Comparison of ENCODE assay signal across 8 cellular contexts in the genomic region with DNA sequence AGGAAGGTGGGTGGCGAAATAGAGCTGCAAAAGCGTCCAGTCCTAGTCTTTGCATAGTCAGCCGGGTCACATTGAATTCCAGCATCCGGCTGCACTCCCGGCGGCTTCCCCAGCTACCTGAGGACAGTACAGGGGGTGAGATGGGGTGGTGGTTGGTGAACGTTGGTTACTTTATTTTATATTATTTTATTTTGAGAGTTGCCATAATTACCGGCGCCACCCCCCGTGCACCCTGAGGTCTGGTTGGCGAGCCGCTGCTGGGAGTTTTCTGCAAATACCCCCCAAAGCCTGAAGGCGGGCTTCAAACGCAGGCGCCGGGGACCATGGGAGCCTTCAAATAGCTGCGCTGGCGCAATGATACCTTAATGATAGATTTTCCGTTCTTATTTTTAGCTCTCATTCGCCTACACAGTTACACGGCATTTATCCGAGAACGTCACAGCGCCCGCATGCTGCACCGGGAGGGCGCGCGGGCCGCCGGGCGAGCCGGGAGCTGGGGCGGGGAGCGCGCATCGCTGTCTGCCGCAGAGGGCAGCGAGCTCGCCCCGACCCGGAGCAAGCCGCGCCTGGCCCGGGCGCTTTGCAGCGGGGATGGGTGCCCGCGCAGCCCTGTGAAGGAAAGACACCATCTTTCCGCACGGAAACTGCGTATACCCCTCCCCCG. TPM values are rescaled to one million over a fixed set of nuclear protein-coding genes. Genes with fewer than 3 reads are reported as not detected.
A peak's percentile ranks its signal among the peaks of the same experiment; 100 is the strongest.
DNase-seq lines count a peak whose midpoint lies in the region; ATAC-seq and TF ChIP-seq lines count a peak whose summit lies in the region.

No MANE protein-coding gene starts in this region.

- no peak overlapping the region for H3K27ac ChIP-seq in left ventricle myocardium inferior (replicated peaks)

- no peak for ATAC-seq in omental fat pad (ENCODE audit: low FRiP score)

- DNase-seq in NCI-H510A treated with DMSO at 0.1 percent for 48 hours (lab: John Stamatoyannopoulos, UW) = peak; percentile 7
- no peak for DNase-seq in NCI-H510A (lab: John Stamatoyannopoulos, UW)
- DNase-seq in RPMI7951 (ENCODE audit: low read depth) = peak; percentile 33
- no peak for DNase-seq in left ventricle myocardium inferior
- peak in 2 of 3 donors; percentile 7 to 18 for DNase-seq in stimulated activated CD4-positive, alpha-beta T cell treated with anti-CD3 and anti-CD28 coated beads, TNF-alpha, amount 100 ng/mL, for 48 hours (ENCODE audit: low read depth in 3 of 3)
- DNase-seq in omental fat pad (ENCODE audit: low spot score) = no peak
- no peak for DNase-seq in stimulated activated naive CD4-positive, alpha-beta T cell treated with Interleukin-2 at 50 U/mL for 16 hours (lab: John Stamatoyannopoulos, UW)
- DNase-seq in NAMALWA (ENCODE audit: low spot score) = no peak

- H3K9me3 ChIP-seq in left ventricle myocardium inferior (replicated peaks) = no peaks in the 10 kb centered on the region

- peaks cover 90% of the 10 kb centered on the region for H3K27me3 ChIP-seq in left ventricle myocardium inferior (ENCODE audit: low read depth)

- peak overlapping the region; percentile 50 for H3K4me3 ChIP-seq in left ventricle myocardium inferior

- TF ChIP-seq CTCF in left ventricle myocardium inferior (IDR thresholded peaks at IDR 0.05; ENCODE audit: borderline replicate concordance) (no peak), omental fat pad (IDR thresholded peaks at IDR 0.05) (no peak)

- intact Hi-C loops in left ventricle myocardium inferior (cut with micrococcal nuclease) = no loop called here

- H3K4me1 ChIP-seq in left ventricle myocardium inferior = peaks cover 25% of the 10 kb centered on the region

- no peaks in the 10 kb centered on the region for H3K36me3 ChIP-seq in left ventricle myocardium inferior

RNA-seq across cellular contexts. Expression of a gene that starts 0.8 kb away (rescaled TPM):
- total RNA-seq in RPMI7951 (2014; rRNA removed; shearing (Covaris generic)) = 7.5 and 8.7 TPM in 2 replicates
- total RNA-seq in left ventricle myocardium inferior (not detected), omental fat pad (under 1 TPM in 3 of 4 donors, not detected in 1; 0.13 to 0.32 (median 0.24) TPM)

Comparison
In these comparisons a context has a peak if more than half of its experiments do, and no peak if none do; other contexts are left out.
1. DNase-seq: peak in NCI-H510A treated with DMSO at 0.1 percent for 48 hours (single experiment), RPMI7951 (single experiment) and stimulated activated CD4-positive, alpha-beta T cell treated with anti-CD3 and anti-CD28 coated beads, TNF-alpha, amount 100 ng/mL, for 48 hours (2 of 3); none in NCI-H510A (single experiment), left ventricle myocardium inferior (single experiment), omental fat pad (single experiment), stimulated activated naive CD4-positive, alpha-beta T cell treated with Interleukin-2 at 50 U/mL for 16 hours (single experiment) and NAMALWA (single experiment).